In genomic region chr22:45163417-45164216, GRCh38 we compare ENCODE assay signal across 1 cellular context.
TF ChIP-seq lines count a peak whose summit lies in the region.

Gene NUP50, plus strand, starts transcription at chr22:45163925. Its CDS starts 4,253 bp downstream, at chr22:45168178.

TF ChIP-seq in HepG2, 621 proteins besides CTCF, POLR2A, EP300 and RAD21 (continued from another document and continues in another):
- TF ChIP-seq RBFOX2 (IDR thresholded peaks at IDR 0.05; ENCODE audit: low read depth, low read length) (peak; percentile 95), MXD1 (CRISPR knock-in tag; IDR thresholded peaks at IDR 0.05) (peak; percentile 98), TEAD3 (CRISPR knock-in tag; optimal IDR thresholded peaks at IDR 0.05; ENCODE audit: borderline replicate concordance) (peak; percentile 50), ZNF597 (CRISPR knock-in tag; IDR thresholded peaks at IDR 0.05) (no peak), ZNF432 (CRISPR knock-in tag; IDR thresholded peaks at IDR 0.05; ENCODE audit: borderline replicate concordance) (no peak), MIER2 (CRISPR knock-in tag; IDR thresholded peaks at IDR 0.05) (no peak), ZSCAN29 (CRISPR knock-in tag; conservative IDR thresholded peaks at IDR 0.05) (0 out of 2 replicates have a peak, but pooled peaks have one; percentile 58), HBP1 (CRISPR knock-in tag; IDR thresholded peaks at IDR 0.05; ENCODE audit: low read depth) (no peak), MYPOP (CRISPR knock-in tag; IDR thresholded peaks at IDR 0.05) (peak; percentile 85), ARID4A (CRISPR knock-in tag; IDR thresholded peaks at IDR 0.05; ENCODE audit: borderline replicate concordance) (peak; percentile 96), KMT2B (CRISPR knock-in tag; IDR thresholded peaks at IDR 0.05) (peak; percentile 85), HMGXB3 (CRISPR knock-in tag; IDR thresholded peaks at IDR 0.05; ENCODE audit: borderline replicate concordance) (0 out of 2 replicates have a peak, but pooled peaks have one; percentile 43), ZNF337 (CRISPR knock-in tag; IDR thresholded peaks at IDR 0.05; ENCODE audit: borderline replicate concordance, low read depth) (0 out of 2 replicates have a peak, but pooled peaks have one; percentile 90), ZGPAT (CRISPR knock-in tag; IDR thresholded peaks at IDR 0.05) (peak; percentile 79), ZNF317 (CRISPR knock-in tag; IDR thresholded peaks at IDR 0.05) (peak; percentile 61; the same call in 1 of the 2 replicates), CBFB (CRISPR knock-in tag; IDR thresholded peaks at IDR 0.05) (peak; percentile 76; the same call in 1 of the 2 replicates), KLF15 (CRISPR knock-in tag; IDR thresholded peaks at IDR 0.05; ENCODE audit: borderline replicate concordance) (peak; percentile 91), ERF (CRISPR knock-in tag; IDR thresholded peaks at IDR 0.05) (peak; percentile 65; the same call in 1 of the 2 replicates), ZHX1 (CRISPR knock-in tag; IDR thresholded peaks at IDR 0.05; ENCODE audit: low read depth) (peak; percentile 48; the same call in 1 of the 2 replicates), RNF2 (conservative IDR thresholded peaks at IDR 0.05; ENCODE audit: low read depth) (peak; percentile 89), E2F2 (CRISPR knock-in tag; IDR thresholded peaks at IDR 0.05; ENCODE audit: borderline replicate concordance) (peak; percentile 88; the same call in 1 of the 2 replicates), ZNF605 (CRISPR knock-in tag; IDR thresholded peaks at IDR 0.05) (peak; percentile 85), TERF1 (CRISPR knock-in tag; IDR thresholded peaks at IDR 0.05) (0 out of 2 replicates have a peak, but pooled peaks have one; percentile 39), HOXA9 (CRISPR knock-in tag; IDR thresholded peaks at IDR 0.05; ENCODE audit: borderline replicate concordance) (peak; percentile 82), SMAD9 (CRISPR knock-in tag; IDR thresholded peaks at IDR 0.05) (no peak), ZBTB37 (CRISPR knock-in tag; IDR thresholded peaks at IDR 0.05) (no peak), GLI4 (CRISPR knock-in tag; IDR thresholded peaks at IDR 0.05; ENCODE audit: borderline replicate concordance) (peak; percentile 88; the same call in 1 of the 2 replicates), NFYB (CRISPR knock-in tag; IDR thresholded peaks at IDR 0.05) (peak; percentile 22; the same call in 1 of the 2 replicates), ZNF331 (CRISPR knock-in tag; IDR thresholded peaks at IDR 0.05) (peak; percentile 67; the same call in 1 of the 2 replicates)
